12 cellular contexts compared by ENCODE assay signal in the genomic region with DNA sequence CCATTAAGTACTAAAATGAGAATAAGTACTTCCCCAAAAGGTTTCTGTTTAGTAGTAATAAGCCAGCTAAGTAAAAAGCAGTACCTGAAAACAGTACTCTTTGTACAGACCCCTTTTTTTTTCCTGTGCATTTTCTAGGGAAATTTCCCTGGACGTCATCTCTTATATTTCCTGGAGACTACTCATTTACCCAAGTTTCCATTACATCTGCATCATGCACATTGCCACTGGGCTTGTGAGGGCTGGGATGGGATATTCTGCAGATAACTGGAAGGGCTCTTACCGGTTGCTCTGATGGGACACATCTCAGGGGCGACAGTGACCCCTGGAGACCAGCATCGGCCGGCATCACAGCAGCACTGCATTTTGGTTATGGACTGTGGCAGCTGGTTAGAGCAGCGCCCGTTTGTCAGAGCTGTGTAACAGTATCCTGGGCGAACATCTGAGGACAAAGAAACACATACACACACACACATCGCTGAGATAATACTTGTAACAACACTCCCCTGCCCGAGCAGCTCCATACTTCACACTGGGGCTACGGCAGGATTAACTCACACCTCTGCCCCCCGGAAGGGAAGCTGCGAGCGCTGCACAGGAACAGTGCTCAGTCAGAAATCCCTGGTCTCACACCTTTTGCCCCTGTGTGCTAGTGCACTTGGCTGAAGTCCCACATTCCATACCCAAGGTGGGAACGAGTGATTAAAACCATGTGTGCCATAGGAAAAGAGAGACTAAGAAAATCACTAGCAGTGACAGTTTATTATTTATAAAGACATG.
DNase-seq lines count a peak whose midpoint lies in the region; ATAC-seq and TF ChIP-seq lines count a peak whose summit lies in the region.
"Had no signal": no experiment of that assay in that cellular context is flagged by ENCODE, and none has a peak within 500 bp of the region (broad histone marks: within the 10 kb centered on the region; RNA-seq: fewer than 3 reads in every experiment).

No MANE protein-coding gene starts in this region.

- TF ChIP-seq POLR2A in HCT116 (IDR thresholded peaks at IDR 0.05; ENCODE audit: borderline replicate concordance, extremely low read depth, insufficient read depth, insufficient read length) = no peak

- H4K20me1 ChIP-seq in HCT116 (ENCODE audit: insufficient read depth) = no peaks in the 10 kb centered on the region

- H2AFZ ChIP-seq in HCT116 (ENCODE audit: low read depth, low read length, poor library complexity, severe bottlenecking) = no peak overlapping the region

- POLR2A ChIA-PET in HCT116 (lab: Charles Lee) = no interaction called here
- POLR2A ChIA-PET in CD4-positive, alpha-beta memory T cell (lab: Charles Lee; ENCODE audit: partially characterized antibody) = no interaction called here

- intact Hi-C loops in HCT116 (cut with micrococcal nuclease) = loop anchor here (1.0 kb wide), 1 partner anchor 162 kb away; no protein-coding TSS in a partner anchor
- intact Hi-C loops in CD4-positive, alpha-beta memory T cell (cut with micrococcal nuclease) = no loop called here

- H3K9me3 ChIP-seq in HCT116 (ENCODE audit: control insufficient read depth in 1 of 2, insufficient read depth in 1 of 2, low read depth in 1 of 2, low read length in 2 of 2) = no peaks in the 10 kb centered on the region
- no peaks in the 10 kb centered on the region for H3K9me3 ChIP-seq in CD4-positive, alpha-beta memory T cell (ENCODE audit: control insufficient read depth in 1 of 2, low read length in 2 of 2)

- no TSS peak for BruUV-seq in HCT116 (replicated peaks; lab: Mats Ljungman, UMichigan)

- no peaks in the 10 kb centered on the region for H3K4me1 Mint-ChIP-seq in CD4-positive, alpha-beta memory T cell
- H3K4me1 Mint-ChIP-seq: naive B cell had no signal

- TF ChIP-seq CTCF in C4-2B (conservative IDR thresholded peaks at IDR 0.05) (peak; percentile 38), HCT116 (IDR thresholded peaks at IDR 0.05 in 2 of 3, conservative IDR thresholded peaks at IDR 0.05 in 1 of 3; ENCODE audit: borderline replicate concordance in 1 of 3, insufficient read depth in 1 of 3, low read depth in 2 of 3, low read length in 2 of 3) (peak; percentile 21 to 56 (median 32); a peak in 4 of 6 replicates), VCaP (conservative IDR thresholded peaks at IDR 0.05) (peak; percentile 73)

- no peaks in the 10 kb centered on the region for H3K27me3 ChIP-seq in HCT116 (ENCODE audit: insufficient read depth, low read length)
- H3K27me3 ChIP-seq in CD4-positive, alpha-beta memory T cell (ENCODE audit: insufficient read depth, low read length) = no peaks in the 10 kb centered on the region

- H3K79me2 ChIP-seq in HCT116 (ENCODE audit: insufficient read depth, low read length) = no peaks in the 10 kb centered on the region

- no peaks in the 10 kb centered on the region for H3K36me3 Mint-ChIP-seq in CD4-positive, alpha-beta memory T cell
- H3K36me3 Mint-ChIP-seq: naive B cell had no signal

- H3K4me1 ChIP-seq in HCT116 (ENCODE audit: control insufficient read depth in 1 of 2, insufficient read depth in 2 of 2, low read length in 2 of 2) = no peaks in the 10 kb centered on the region
- no peaks in the 10 kb centered on the region for H3K4me1 ChIP-seq in CD4-positive, alpha-beta memory T cell (ENCODE audit: insufficient read depth, low read length)

- ATAC-seq in HCT116 = peak; percentile 89
- ATAC-seq in HG03175 (IDR thresholded peaks at IDR 0.05; ENCODE audit: unreplicated experiment) = no peak
- no peak for ATAC-seq in HG02870 (IDR thresholded peaks at IDR 0.05; ENCODE audit: unreplicated experiment)

- no peaks in the 10 kb centered on the region for H3K9me2 ChIP-seq in HCT116 (ENCODE audit: insufficient read depth)

- no peaks in the 10 kb centered on the region for H3K36me3 ChIP-seq in HCT116 (ENCODE audit: control insufficient read depth in 1 of 2, insufficient read depth in 2 of 2, low read length in 2 of 2)
- H3K36me3 ChIP-seq in CD4-positive, alpha-beta memory T cell (ENCODE audit: insufficient read depth, low read length) = no peaks in the 10 kb centered on the region

- peaks cover 2 to 4% of the 10 kb centered on the region in 2 donors for H3K27me3 Mint-ChIP-seq in CD4-positive, alpha-beta memory T cell
- H3K27me3 Mint-ChIP-seq: naive B cell had no signal

- peak; percentile 7 for DNase-seq in HCT116 (ENCODE audit: low read depth, low spot score)
- DNase-seq in left kidney (ENCODE audit: low read depth, low spot score) = peak; percentile 49
- DNase-seq in CD4-positive, alpha-beta memory T cell = no peak
- DNase-seq in SW 1271 (lab: John Stamatoyannopoulos, UW) = no peak
- DNase-seq: activated CD4-positive, alpha-beta T cell treated with anti-CD3 and anti-CD28 coated beads, Interleukin-2, amount 50 U/mL, for 1 hour; naive B cell; NCI-H1436 had no signal

- H3K4me3 Mint-ChIP-seq in CD4-positive, alpha-beta memory T cell = peak overlapping the region in 1 of 8 donors; percentile 31
- H3K4me3 Mint-ChIP-seq: naive B cell had no signal

- H3K9ac ChIP-seq in HCT116 (ENCODE audit: low read length) = no peak overlapping the region

- no peak overlapping the region for H3K4me2 ChIP-seq in HCT116 (ENCODE audit: low read length)
- H3K4me2 ChIP-seq: smooth muscle cell had no signal

- peak; percentile 64 for TF ChIP-seq RAD21 in HCT116 (IDR thresholded peaks at IDR 0.05; ENCODE audit: low read depth)

- no peak overlapping the region for H3K27ac Mint-ChIP-seq in CD4-positive, alpha-beta memory T cell
- H3K27ac Mint-ChIP-seq: naive B cell had no signal

- peaks cover 0 to 2% (median 0%) of the 10 kb centered on the region in 8 donors for H3K9me3 Mint-ChIP-seq in CD4-positive, alpha-beta memory T cell
- H3K9me3 Mint-ChIP-seq: naive B cell had no signal

- CTCF ChIA-PET in HCT116 (lab: Charles Lee) = interaction anchor here (0.6 to 2.0 kb wide), 2 partner anchors 162 to 164 kb away, joined by 3 to 11 read pairs; no protein-coding TSS in a partner anchor
- CTCF ChIA-PET in CD4-positive, alpha-beta memory T cell (lab: Charles Lee; ENCODE audit: partially characterized antibody) = no interaction called here

- RAD21 ChIA-PET in HCT116 (lab: Charles Lee; ENCODE audit: low non-redundant PET in 1 of 2, low total read pairs in 2 of 2, uncharacterized antibody in 2 of 2, unreplicated experiment in 2 of 2) = no interaction called here

- no peak overlapping the region for H3K4me3 ChIP-seq in HCT116 (replicated peaks in 1 of 2; ENCODE audit: low read depth in 1 of 2, low read length in 2 of 2)
- H3K4me3 ChIP-seq in CD4-positive, alpha-beta memory T cell (ENCODE audit: low read length in 2 of 2) = no peak overlapping the region
- H3K4me3 ChIP-seq: smooth muscle cell had no signal

- no peak overlapping the region for H3K27ac ChIP-seq in C4-2B
- H3K27ac ChIP-seq in HCT116 (ENCODE audit: low read depth, low read length) = no peak overlapping the region
- no peak overlapping the region; the same call in 1 of the 2 replicates for H3K27ac ChIP-seq in VCaP
- H3K27ac ChIP-seq in CD4-positive, alpha-beta memory T cell (ENCODE audit: low read depth, low read length) = no peak overlapping the region

TF ChIP-seq in HCT116, 20 proteins besides CTCF, POLR2A, EP300 and RAD21:
- TF ChIP-seq, protein P1, sequence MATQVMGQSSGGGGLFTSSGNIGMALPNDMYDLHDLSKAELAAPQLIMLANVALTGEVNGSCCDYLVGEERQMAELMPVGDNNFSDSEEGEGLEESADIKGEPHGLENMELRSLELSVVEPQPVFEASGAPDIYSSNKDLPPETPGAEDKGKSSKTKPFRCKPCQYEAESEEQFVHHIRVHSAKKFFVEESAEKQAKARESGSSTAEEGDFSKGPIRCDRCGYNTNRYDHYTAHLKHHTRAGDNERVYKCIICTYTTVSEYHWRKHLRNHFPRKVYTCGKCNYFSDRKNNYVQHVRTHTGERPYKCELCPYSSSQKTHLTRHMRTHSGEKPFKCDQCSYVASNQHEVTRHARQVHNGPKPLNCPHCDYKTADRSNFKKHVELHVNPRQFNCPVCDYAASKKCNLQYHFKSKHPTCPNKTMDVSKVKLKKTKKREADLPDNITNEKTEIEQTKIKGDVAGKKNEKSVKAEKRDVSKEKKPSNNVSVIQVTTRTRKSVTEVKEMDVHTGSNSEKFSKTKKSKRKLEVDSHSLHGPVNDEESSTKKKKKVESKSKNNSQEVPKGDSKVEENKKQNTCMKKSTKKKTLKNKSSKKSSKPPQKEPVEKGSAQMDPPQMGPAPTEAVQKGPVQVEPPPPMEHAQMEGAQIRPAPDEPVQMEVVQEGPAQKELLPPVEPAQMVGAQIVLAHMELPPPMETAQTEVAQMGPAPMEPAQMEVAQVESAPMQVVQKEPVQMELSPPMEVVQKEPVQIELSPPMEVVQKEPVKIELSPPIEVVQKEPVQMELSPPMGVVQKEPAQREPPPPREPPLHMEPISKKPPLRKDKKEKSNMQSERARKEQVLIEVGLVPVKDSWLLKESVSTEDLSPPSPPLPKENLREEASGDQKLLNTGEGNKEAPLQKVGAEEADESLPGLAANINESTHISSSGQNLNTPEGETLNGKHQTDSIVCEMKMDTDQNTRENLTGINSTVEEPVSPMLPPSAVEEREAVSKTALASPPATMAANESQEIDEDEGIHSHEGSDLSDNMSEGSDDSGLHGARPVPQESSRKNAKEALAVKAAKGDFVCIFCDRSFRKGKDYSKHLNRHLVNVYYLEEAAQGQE (IDR thresholded peaks at IDR 0.05; ENCODE audit: low read depth) = no peak
- TF ChIP-seq JUND (IDR thresholded peaks at IDR 0.05) = no peak
- TF ChIP-seq, protein P2, sequence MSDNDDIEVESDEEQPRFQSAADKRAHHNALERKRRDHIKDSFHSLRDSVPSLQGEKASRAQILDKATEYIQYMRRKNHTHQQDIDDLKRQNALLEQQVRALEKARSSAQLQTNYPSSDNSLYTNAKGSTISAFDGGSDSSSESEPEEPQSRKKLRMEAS (IDR thresholded peaks at IDR 0.05) = no peak
- no peak for TF ChIP-seq EGR1 (IDR thresholded peaks at IDR 0.05; ENCODE audit: low read depth)
- TF ChIP-seq SP1 (IDR thresholded peaks at IDR 0.05; ENCODE audit: low read depth) = no peak
- no peak for TF ChIP-seq SRF (IDR thresholded peaks at IDR 0.05; ENCODE audit: low read depth)
- no peak for TF ChIP-seq FOSL1 (IDR thresholded peaks at IDR 0.05; ENCODE audit: low read depth)
- TF ChIP-seq, protein P3, sequence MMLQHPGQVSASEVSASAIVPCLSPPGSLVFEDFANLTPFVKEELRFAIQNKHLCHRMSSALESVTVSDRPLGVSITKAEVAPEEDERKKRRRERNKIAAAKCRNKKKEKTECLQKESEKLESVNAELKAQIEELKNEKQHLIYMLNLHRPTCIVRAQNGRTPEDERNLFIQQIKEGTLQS (IDR thresholded peaks at IDR 0.05) = no peak
- no peak for TF ChIP-seq ELF1 (IDR thresholded peaks at IDR 0.05; ENCODE audit: borderline replicate concordance, low read depth)
- no peak for TF ChIP-seq EZH2 (IDR thresholded peaks at IDR 0.05)
- TF ChIP-seq SIN3A (IDR thresholded peaks at IDR 0.05; ENCODE audit: low read depth) = no peak
- TF ChIP-seq CEBPB (IDR thresholded peaks at IDR 0.05; ENCODE audit: low read depth) = no peak

Comparison
In these comparisons a context has a peak if more than half of its experiments do, and no peak if none do; other contexts are left out.
1. DNase-seq: peak in HCT116 (single experiment) and left kidney (single experiment); none in CD4-positive, alpha-beta memory T cell (0 of 5) and SW 1271 (0 of 2).
2. Peak in every context shown above with its lines, with median percentiles within 50 percentile points of each other: CTCF ChIP-seq.